ENCODE assay signal across 23 cellular contexts in genomic region chr10:43111101-43111500, GRCh38. TPM values are rescaled to one million over a fixed set of nuclear protein-coding genes. Genes with fewer than 3 reads are reported as not detected.
"Had no signal": no experiment of that assay in that cellular context is flagged by ENCODE, and none has a peak within 500 bp of the region (broad histone marks: within the 10 kb centered on the region; RNA-seq: fewer than 3 reads in every experiment).

No MANE protein-coding gene starts in this region.

- H3K4me1 Mint-ChIP-seq: activated CD4-positive, alpha-beta T cell treated with anti-CD3 and anti-CD28 coated beads for 36 hours; T-helper 17 cell had no signal

- H3K4me1 ChIP-seq: left ventricle myocardium inferior, parathyroid adenoma had no signal

- H3K9me3 Mint-ChIP-seq: activated B cell treated with CpG ODN at 0.5 μM for 24 hours; activated CD4-positive, alpha-beta memory T cell treated with anti-CD3 and anti-CD28 coated beads for 36 hours; activated naive CD4-positive, alpha-beta T cell treated with anti-CD3 and anti-CD28 coated beads for 36 hours; activated T-cell treated with anti-CD3 and anti-CD28 coated beads, Interleukin-2, amount 50 U/mL, for 72 hours; nephron progenitor cell; stimulated activated naive B cell treated with anti-CD40 and anti-IgM and Interleukin-4, amounts not matched to agents 10 μg/mL and 1 μg/mL and 100 μg/mL, for 72 hours; type B pancreatic cell had no signal

- H3K27ac ChIP-seq: foreskin keratinocyte, left ventricle myocardium inferior, parathyroid adenoma had no signal

- H3K27ac Mint-ChIP-seq: activated B cell treated with CpG ODN at 0.5 μM for 24 hours; activated CD4-positive, alpha-beta memory T cell treated with anti-CD3 and anti-CD28 coated beads for 36 hours; activated CD4-positive, alpha-beta T cell treated with anti-CD3 and anti-CD28 coated beads for 36 hours; activated naive CD4-positive, alpha-beta T cell treated with anti-CD3 and anti-CD28 coated beads for 36 hours; activated T-cell treated with anti-CD3 and anti-CD28 coated beads, Interleukin-2, amount 50 U/mL, for 72 hours; nephron progenitor cell; stimulated activated naive B cell treated with anti-CD40 and anti-IgM and Interleukin-4, amounts not matched to agents 10 μg/mL and 1 μg/mL and 100 μg/mL, for 72 hours; T-helper 17 cell; type B pancreatic cell had no signal

- H3K79me2 ChIP-seq: parathyroid adenoma had no signal

- H3K4me3 Mint-ChIP-seq: activated B cell treated with CpG ODN at 0.5 μM for 24 hours; activated CD4-positive, alpha-beta memory T cell treated with anti-CD3 and anti-CD28 coated beads for 36 hours; activated CD4-positive, alpha-beta T cell treated with anti-CD3 and anti-CD28 coated beads for 36 hours; activated naive CD4-positive, alpha-beta T cell treated with anti-CD3 and anti-CD28 coated beads for 36 hours; activated T-cell treated with anti-CD3 and anti-CD28 coated beads, Interleukin-2, amount 50 U/mL, for 72 hours; nephron progenitor cell; stimulated activated naive B cell treated with anti-CD40 and anti-IgM and Interleukin-4, amounts not matched to agents 10 μg/mL and 1 μg/mL and 100 μg/mL, for 72 hours; T-helper 17 cell; type B pancreatic cell had no signal

- H3K4me2 ChIP-seq: smooth muscle cell had no signal

- H3K27me3 Mint-ChIP-seq: activated B cell treated with CpG ODN at 0.5 μM for 24 hours; activated CD4-positive, alpha-beta memory T cell treated with anti-CD3 and anti-CD28 coated beads for 36 hours; activated CD4-positive, alpha-beta T cell treated with anti-CD3 and anti-CD28 coated beads for 36 hours; T-helper 17 cell; type B pancreatic cell had no signal

- H3K9me3 ChIP-seq: left ventricle myocardium inferior had no signal

- DNase-seq: activated B cell treated with CpG ODN at 0.5 μM for 24 hours; activated CD4-positive, alpha-beta memory T cell treated with anti-CD3 and anti-CD28 coated beads for 36 hours; activated CD4-positive, alpha-beta T cell treated with anti-CD3 and anti-CD28 coated beads for 36 hours; activated effector memory CD4-positive, alpha-beta T cell treated with Interleukin-2 at 50 U/mL for 16 hours; activated naive CD4-positive, alpha-beta T cell treated with anti-CD3 and anti-CD28 coated beads for 36 hours; activated T-cell treated with anti-CD3 and anti-CD28 coated beads, Interleukin-2, amount 50 U/mL, for 72 hours; amygdala; cerebellar nuclear complex; effector CD4-positive, alpha-beta T cell; erythroblast; kidney glomerular epithelial cell; left ventricle myocardium inferior; nephron progenitor cell; nucleus accumbens; stimulated activated CD4-positive, alpha-beta T cell treated with anti-CD3 and anti-CD28 coated beads, Interleukin-15, amount 100 ng/mL, for 24 hours; stimulated activated naive B cell treated with anti-CD40 and anti-IgM and Interleukin-4, amounts not matched to agents 10 μg/mL and 1 μg/mL and 100 μg/mL, for 72 hours; SW 1271; T-helper 17 cell had no signal

- H2AFZ ChIP-seq: parathyroid adenoma had no signal

- H3K36me3 Mint-ChIP-seq: activated CD4-positive, alpha-beta memory T cell treated with anti-CD3 and anti-CD28 coated beads for 36 hours; stimulated activated naive B cell treated with anti-CD40 and anti-IgM and Interleukin-4, amounts not matched to agents 10 μg/mL and 1 μg/mL and 100 μg/mL, for 72 hours; type B pancreatic cell had no signal

- H3K4me3 ChIP-seq: left ventricle myocardium inferior, smooth muscle cell had no signal

- ATAC-seq: activated CD4-positive, alpha-beta T cell treated with anti-CD3 and anti-CD28 coated beads for 36 hours; activated T-cell treated with anti-CD3 and anti-CD28 coated beads, Interleukin-2, amount 50 U/mL, for 72 hours; sciatic nerve; stimulated activated naive B cell treated with anti-CD40 and anti-IgM and Interleukin-4, amounts not matched to agents 10 μg/mL and 1 μg/mL and 100 μg/mL, for 72 hours; T-helper 17 cell had no signal

- H3K36me3 ChIP-seq: left ventricle myocardium inferior had no signal

- H3K27me3 ChIP-seq: foreskin keratinocyte had no signal

- H3K9ac ChIP-seq: parathyroid adenoma had no signal

RNA-seq across cellular contexts. Expression of gene RET, which starts 34.2 kb away (rescaled TPM):
- total RNA-seq: activated B cell treated with CpG ODN at 0.5 μM for 24 hours had no signal
